In the genomic region with DNA sequence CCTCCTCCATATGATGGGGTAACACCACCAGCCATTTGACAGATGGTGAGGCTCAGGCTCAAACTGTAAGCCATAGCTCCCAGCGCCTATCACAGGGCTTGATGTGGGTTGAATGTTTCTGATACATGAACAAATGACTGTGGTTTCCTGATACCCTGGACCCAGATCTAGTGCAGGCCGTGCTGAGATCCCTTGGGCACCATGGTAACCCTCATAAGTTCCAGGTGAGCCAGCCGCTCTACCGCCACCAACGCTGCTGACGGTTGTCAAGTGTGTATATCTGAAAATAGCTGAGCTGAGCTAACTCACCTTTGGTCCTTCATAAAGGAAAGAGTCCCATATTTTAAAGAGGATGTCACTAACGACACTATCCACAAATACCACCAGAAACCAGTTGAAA, we compare ENCODE assay signal across 28 cellular contexts.
DNase-seq lines count a peak whose midpoint lies in the region; ATAC-seq, FAIRE-seq and TF ChIP-seq lines count a peak whose summit lies in the region.
"Had no signal": no experiment of that assay in that cellular context is flagged by ENCODE, and none has a peak within 500 bp of the region (broad histone marks: within the 10 kb centered on the region; RNA-seq: fewer than 3 reads in every experiment).

No MANE protein-coding gene starts in this region.

- CTCF ChIA-PET in GM12878 (lab: Yijun Ruan, JAX) = interaction anchor here (0.6 to 9.4 kb wide), 8 partner anchors 36 to 111 kb away, joined by 3 to 60 read pairs (median 3); no protein-coding TSS in a partner anchor

- no peak overlapping the region for H3K4me3 Mint-ChIP-seq in activated naive CD8-positive, alpha-beta T cell treated with anti-CD3 and anti-CD28 coated beads for 36 hours
- no peak overlapping the region for H3K4me3 Mint-ChIP-seq in activated naive CD8-positive, alpha-beta T cell treated with anti-CD3 and anti-CD28 coated beads, Interleukin-2, amount 50 U/mL, for 24 hours
- H3K4me3 Mint-ChIP-seq in stimulated activated effector memory CD8-positive, alpha-beta T cell treated with anti-CD3 and anti-CD28 coated beads, Interleukin-12 subunit alpha, Interleukin-12 subunit beta, amount 100 ng/mL, for 72 hours = no peak overlapping the region
- H3K4me3 Mint-ChIP-seq: activated CD4-positive, alpha-beta memory T cell treated with anti-CD3 and anti-CD28 coated beads for 36 hours; activated T-cell treated with anti-CD3 and anti-CD28 coated beads, Interleukin-2, amount 50 U/mL, for 4 hours; endodermal cell; immature natural killer cell; neural crest cell; WTC11 had no signal

- peaks cover 11 to 31% of the 10 kb centered on the region in 2 experiments for H3K36me3 ChIP-seq in GM12878 (ENCODE audit: control insufficient read depth in 2 of 2, insufficient read depth in 2 of 2, low read length in 1 of 2)

- ATAC-seq in activated naive CD8-positive, alpha-beta T cell treated with anti-CD3 and anti-CD28 coated beads, Interleukin-2, amount 50 U/mL, for 24 hours = no peak
- no peak for ATAC-seq in GM12878
- ATAC-seq in stimulated activated effector memory CD8-positive, alpha-beta T cell treated with anti-CD3 and anti-CD28 coated beads, Interleukin-12 subunit alpha, Interleukin-12 subunit beta, amount 100 ng/mL, for 72 hours = no peak
- ATAC-seq: activated T-cell treated with anti-CD3 and anti-CD28 coated beads, Interleukin-2, amount 50 U/mL, for 4 hours; K562; WTC11 had no signal

- no peak overlapping the region for H2AFZ ChIP-seq in GM12878 (ENCODE audit: control insufficient read depth, low read depth, low read length)
- H2AFZ ChIP-seq: hepatocyte, PC-9 had no signal

- no peak for TF ChIP-seq RAD21 in GM12878 (IDR thresholded peaks at IDR 0.05; ENCODE audit: insufficient read depth, low read depth, low read length)

- peak overlapping the region; percentile 80; the same call in 1 of the 2 replicates for H3K27ac ChIP-seq in GM12878 (ENCODE audit: control insufficient read depth, insufficient read depth)
- H3K27ac ChIP-seq: 22Rv1, esophagus muscularis mucosa, hepatocyte, left ventricle myocardium inferior, PC-9 had no signal

- H3K4me3 ChIP-seq in GM12878 = no peak overlapping the region
- H3K4me3 ChIP-seq: esophagus muscularis mucosa, hepatocyte, K562, left ventricle myocardium inferior, MG63, PC-9 had no signal

- TF ChIP-seq CTCF in GM12878 (IDR thresholded peaks at IDR 0.05 in 2 of 3, conservative IDR thresholded peaks at IDR 0.05 in 1 of 3; ENCODE audit: control insufficient read depth in 2 of 3, extremely low read depth in 1 of 3, insufficient read depth in 1 of 3, low read depth in 3 of 3, low read length in 3 of 3) = no peak

- H3K9me3 Mint-ChIP-seq in activated naive CD8-positive, alpha-beta T cell treated with anti-CD3 and anti-CD28 coated beads for 36 hours = no peaks in the 10 kb centered on the region
- H3K9me3 Mint-ChIP-seq in activated naive CD8-positive, alpha-beta T cell treated with anti-CD3 and anti-CD28 coated beads, Interleukin-2, amount 50 U/mL, for 24 hours = no peaks in the 10 kb centered on the region
- H3K9me3 Mint-ChIP-seq in stimulated activated effector memory CD8-positive, alpha-beta T cell treated with anti-CD3 and anti-CD28 coated beads, Interleukin-12 subunit alpha, Interleukin-12 subunit beta, amount 100 ng/mL, for 72 hours = no peaks in the 10 kb centered on the region
- H3K9me3 Mint-ChIP-seq: activated CD4-positive, alpha-beta memory T cell treated with anti-CD3 and anti-CD28 coated beads for 36 hours; activated T-cell treated with anti-CD3 and anti-CD28 coated beads, Interleukin-2, amount 50 U/mL, for 4 hours; endodermal cell; immature natural killer cell; neural crest cell; WTC11 had no signal

- DNase-seq in DMS53 (lab: John Stamatoyannopoulos, UW) (peak; percentile 92), DMS53 treated with DMSO at 0.1 percent for 48 hours (lab: John Stamatoyannopoulos, UW; ENCODE audit: unreplicated experiment) (no peak), GM12878 (ENCODE audit: low read depth, low spot score) (no peak), NCI-H187 (lab: John Stamatoyannopoulos, UW) (no peak), C1 segment of cervical spinal cord (lab: John Stamatoyannopoulos, UW) (no peak)
- no peak for DNase-seq in activated naive CD8-positive, alpha-beta T cell treated with anti-CD3 and anti-CD28 coated beads for 36 hours
- no peak for DNase-seq in activated naive CD8-positive, alpha-beta T cell treated with anti-CD3 and anti-CD28 coated beads, Interleukin-2, amount 50 U/mL, for 24 hours
- no peak for DNase-seq in stimulated activated effector memory CD8-positive, alpha-beta T cell treated with anti-CD3 and anti-CD28 coated beads, Interleukin-12 subunit alpha, Interleukin-12 subunit beta, amount 100 ng/mL, for 72 hours (ENCODE audit: low spot score in 2 of 2)
- DNase-seq: activated CD4-positive, alpha-beta memory T cell treated with anti-CD3 and anti-CD28 coated beads for 36 hours; activated naive CD4-positive, alpha-beta T cell treated with anti-CD3 and anti-CD28 coated beads, Interleukin-2, amount 50 U/mL, for 16 hours; activated T-cell treated with anti-CD3 and anti-CD28 coated beads, Interleukin-2, amount 50 U/mL, for 4 hours; endodermal cell; foreskin melanocyte; immature natural killer cell; left ventricle myocardium inferior; MG63; NCI-H1436; NCI-H2227 treated with DMSO at 0.1 percent for 48 hours; PC-9; stimulated activated CD8-positive, alpha-beta memory T cell treated with anti-CD3 and anti-CD28 coated beads, Interleukin-4, amount 100 ng/mL, for 48 hours; T1000 had no signal

- no peak for FAIRE-seq in GM12878 (lab: Jason Lieb, UNC)
- FAIRE-seq: H1, K562 had no signal

- RAD21 ChIA-PET in GM12878 (lab: Charles Lee; ENCODE audit: unreplicated experiment) = interaction anchor here (1.2 to 1.6 kb wide), 3 partner anchors 16 to 105 kb away, joined by 3 to 5 read pairs (median 4); no protein-coding TSS in a partner anchor

- H3K4me1 ChIP-seq in GM12878 (ENCODE audit: control insufficient read depth, insufficient read depth, low read length) = peaks cover 17% of the 10 kb centered on the region

- peak overlapping the region; percentile 46 for H3K27ac Mint-ChIP-seq in activated naive CD8-positive, alpha-beta T cell treated with anti-CD3 and anti-CD28 coated beads for 36 hours
- no peak overlapping the region for H3K27ac Mint-ChIP-seq in activated naive CD8-positive, alpha-beta T cell treated with anti-CD3 and anti-CD28 coated beads, Interleukin-2, amount 50 U/mL, for 24 hours
- H3K27ac Mint-ChIP-seq in stimulated activated effector memory CD8-positive, alpha-beta T cell treated with anti-CD3 and anti-CD28 coated beads, Interleukin-12 subunit alpha, Interleukin-12 subunit beta, amount 100 ng/mL, for 72 hours = peak overlapping the region; percentile 69
- H3K27ac Mint-ChIP-seq: endodermal cell, WTC11 had no signal

- TF ChIP-seq POLR2A in GM12878 (IDR thresholded peaks at IDR 0.05; ENCODE audit: low read depth, low read length) = no peak

- no peaks in the 10 kb centered on the region for H3K27me3 Mint-ChIP-seq in activated naive CD8-positive, alpha-beta T cell treated with anti-CD3 and anti-CD28 coated beads for 36 hours
- no peaks in the 10 kb centered on the region for H3K27me3 Mint-ChIP-seq in activated naive CD8-positive, alpha-beta T cell treated with anti-CD3 and anti-CD28 coated beads, Interleukin-2, amount 50 U/mL, for 24 hours
- H3K27me3 Mint-ChIP-seq: activated CD4-positive, alpha-beta memory T cell treated with anti-CD3 and anti-CD28 coated beads for 36 hours had no signal

- no peak overlapping the region for H3K9ac ChIP-seq in GM12878 (ENCODE audit: control insufficient read depth, insufficient read depth, low read length)

- H3K9me3 ChIP-seq in GM12878 (replicated peaks; ENCODE audit: control insufficient read depth, insufficient read depth, low read length) = no peaks in the 10 kb centered on the region
- H3K9me3 ChIP-seq: esophagus muscularis mucosa, left ventricle myocardium inferior, MG63 had no signal

- no peaks in the 10 kb centered on the region for H4K20me1 ChIP-seq in GM12878 (ENCODE audit: control insufficient read depth, insufficient read depth)

- peaks cover 19% of the 10 kb centered on the region for H3K4me1 Mint-ChIP-seq in activated naive CD8-positive, alpha-beta T cell treated with anti-CD3 and anti-CD28 coated beads for 36 hours
- peaks cover 9% of the 10 kb centered on the region for H3K4me1 Mint-ChIP-seq in activated naive CD8-positive, alpha-beta T cell treated with anti-CD3 and anti-CD28 coated beads, Interleukin-2, amount 50 U/mL, for 24 hours
- peaks cover 34% of the 10 kb centered on the region for H3K4me1 Mint-ChIP-seq in stimulated activated effector memory CD8-positive, alpha-beta T cell treated with anti-CD3 and anti-CD28 coated beads, Interleukin-12 subunit alpha, Interleukin-12 subunit beta, amount 100 ng/mL, for 72 hours

- H3K27me3 ChIP-seq in GM12878 (replicated peaks in 1 of 2; ENCODE audit: control insufficient read depth in 2 of 2, insufficient read depth in 2 of 2, low read length in 1 of 2) = no peaks in the 10 kb centered on the region
- H3K27me3 ChIP-seq: esophagus muscularis mucosa, hepatocyte, MG63 had no signal

- SMC1A ChIA-PET in GM12878 (lab: Charles Lee; ENCODE audit: uncharacterized antibody, unreplicated experiment) = interaction anchor here (0.7 to 3.7 kb wide), 6 partner anchors 16 to 193 kb away, joined by 3 to 28 read pairs (median 4); no protein-coding TSS in a partner anchor

- TF ChIP-seq EP300 in GM12878 (IDR thresholded peaks at IDR 0.05; ENCODE audit: borderline replicate concordance in 1 of 2, control insufficient read depth in 1 of 2, low read depth in 2 of 2, low read length in 2 of 2) = no peak

- no peak overlapping the region for H3K4me2 ChIP-seq in GM12878 (ENCODE audit: control insufficient read depth, insufficient read depth)
- H3K4me2 ChIP-seq: hepatocyte, PC-9 had no signal

- no TSS peak for BruUV-seq in GM12878 (replicated peaks; lab: Mats Ljungman, UMichigan)

- POLR2A ChIA-PET in GM12878 (lab: Charles Lee) = no interaction called here

- WGBS in GM12878 (ENCODE audit: insufficient coverage, insufficient replicate concordance, low lambda C conversion rate, missing lambda C conversion rate) = 82% methylated on average over 7 of the region's 7 CpGs

- in situ Hi-C loops in GM12878 (cut with MboI) = no loop called here

- intact Hi-C loops in GM12878 (cut with micrococcal nuclease; ENCODE audit: unreplicated experiment) = loop anchor here (5.0 kb wide), 2 partner anchors 36 to 64 kb away; no protein-coding TSS in a partner anchor

- H3K79me2 ChIP-seq in GM12878 (ENCODE audit: control insufficient read depth, insufficient read depth, low read length) = no peaks in the 10 kb centered on the region; the same call in 1 of the 2 replicates
- H3K79me2 ChIP-seq: hepatocyte had no signal

- peaks cover 19% of the 10 kb centered on the region for H3K36me3 Mint-ChIP-seq in activated naive CD8-positive, alpha-beta T cell treated with anti-CD3 and anti-CD28 coated beads for 36 hours
- H3K36me3 Mint-ChIP-seq in activated naive CD8-positive, alpha-beta T cell treated with anti-CD3 and anti-CD28 coated beads, Interleukin-2, amount 50 U/mL, for 24 hours (ENCODE audit: low read depth) = peaks cover 20% of the 10 kb centered on the region
- H3K36me3 Mint-ChIP-seq in stimulated activated effector memory CD8-positive, alpha-beta T cell treated with anti-CD3 and anti-CD28 coated beads, Interleukin-12 subunit alpha, Interleukin-12 subunit beta, amount 100 ng/mL, for 72 hours = peaks cover 87% of the 10 kb centered on the region
